12 cellular contexts compared by ENCODE assay signal in the genomic region with DNA sequence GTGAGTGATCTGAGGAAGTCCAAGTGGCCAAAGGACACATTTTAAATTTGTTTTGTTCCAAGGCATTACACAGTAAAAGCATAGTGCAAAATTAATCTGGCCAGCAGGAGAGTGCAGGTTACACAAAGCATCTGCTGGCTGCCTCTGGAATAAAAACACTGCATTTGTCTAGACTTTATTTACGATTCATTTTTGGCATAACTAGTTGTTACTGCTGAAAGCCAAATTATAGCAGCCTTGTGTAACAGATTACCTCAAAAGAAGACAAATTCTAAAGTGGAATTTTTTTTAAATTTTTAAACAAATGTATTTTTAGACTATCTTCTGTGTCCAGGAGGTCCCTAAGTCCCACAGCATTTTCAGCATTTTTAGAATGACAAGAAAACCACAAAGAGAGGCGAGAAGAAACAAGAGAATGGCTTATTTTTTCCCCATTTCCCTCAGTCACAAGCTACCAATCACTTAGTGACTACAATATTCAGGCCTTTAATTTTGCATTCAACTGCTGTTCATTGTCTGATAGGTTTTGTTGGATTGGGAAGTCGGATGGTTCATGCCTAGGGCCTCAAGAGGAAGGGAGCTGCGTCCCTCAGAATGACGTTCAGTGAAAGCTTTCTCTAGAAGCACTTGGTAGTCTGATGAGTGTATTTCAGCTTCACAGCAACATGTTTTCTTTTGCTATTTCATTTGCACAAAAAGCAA. TPM values are rescaled to one million over a fixed set of nuclear protein-coding genes. Genes with fewer than 3 reads are reported as not detected.
DNase-seq lines count a peak whose midpoint lies in the region; ATAC-seq and TF ChIP-seq lines count a peak whose summit lies in the region.
"Had no signal": no experiment of that assay in that cellular context is flagged by ENCODE, and none has a peak within 500 bp of the region (broad histone marks: within the 10 kb centered on the region; RNA-seq: fewer than 3 reads in every experiment).

No MANE protein-coding gene starts in this region.

- no peak overlapping the region for H2BK120ac ChIP-seq in mesendoderm (ENCODE audit: low read depth, low read length)

- POLR2A ChIA-PET in MCF 10A (lab: Yijun Ruan, JAX), result interaction anchor here (2.5 kb wide), 1 partner anchor 302 kb away, joined by 13 read pairs; a partner anchor contains a TSS

- H3K79me1 ChIP-seq in mesendoderm (ENCODE audit: low read length), result no peaks in the 10 kb centered on the region

- no peak overlapping the region for H3K4me3 ChIP-seq in breast epithelium
- no peak overlapping the region for H3K4me3 ChIP-seq in esophagus muscularis mucosa
- H3K4me3 ChIP-seq in mesendoderm (ENCODE audit: low read length), result no peak overlapping the region

- no peak overlapping the region for H4K5ac ChIP-seq in mesendoderm (ENCODE audit: low read length)

- no peaks in the 10 kb centered on the region for H3K4me1 ChIP-seq in breast epithelium
- peaks cover 13 to 53% (median 49%) of the 10 kb centered on the region in 4 donors for H3K4me1 ChIP-seq in esophagus muscularis mucosa
- H3K4me1 ChIP-seq in mesendoderm (ENCODE audit: control insufficient read depth, low read depth, low read length), result no peaks in the 10 kb centered on the region

- no peaks in the 10 kb centered on the region for H3K36me3 Mint-ChIP-seq in MCF 10A (ENCODE audit: insufficient read depth, unreplicated experiment)
- H3K36me3 Mint-ChIP-seq in activated naive CD4-positive, alpha-beta T cell treated with anti-CD3 and anti-CD28 coated beads, Interleukin-2, amount 10 ng/mL, durations not matched to agents 7 days and 5 days, result no peaks in the 10 kb centered on the region

- TF ChIP-seq CTCF in breast epithelium (IDR thresholded peaks at IDR 0.05), result peak in 1 of 3 donors; percentile 6
- no peak for TF ChIP-seq CTCF in MCF 10A (IDR thresholded peaks at IDR 0.05; ENCODE audit: unreplicated experiment)
- peak in 1 of 3 experiments; percentile 47 for TF ChIP-seq CTCF in esophagus muscularis mucosa (IDR thresholded peaks at IDR 0.05)

- H3K27me3 ChIP-seq in breast epithelium, result no peaks in the 10 kb centered on the region
- no peaks in the 10 kb centered on the region for H3K27me3 ChIP-seq in esophagus muscularis mucosa
- no peaks in the 10 kb centered on the region for H3K27me3 ChIP-seq in mesendoderm (ENCODE audit: insufficient read depth, low read length, poor library complexity)

- no peak for TF ChIP-seq EP300 in esophagus muscularis mucosa (IDR thresholded peaks at IDR 0.05)

- TF ChIP-seq POLR2A in breast epithelium (IDR thresholded peaks at IDR 0.05) (no peak), esophagus muscularis mucosa (IDR thresholded peaks at IDR 0.05; ENCODE audit: low read depth) (no peak)

- no peak overlapping the region for H3K4me2 ChIP-seq in mesendoderm (ENCODE audit: low read length)

- 50% methylated on average over 5 of the region's 5 CpGs for WGBS in esophagus muscularis mucosa
- no CpG with 5 or more reads among the region's 5 CpGs for WGBS in mesendoderm (ENCODE audit: extremely low coverage, insufficient coverage, low lambda C conversion rate)

- H3K9ac ChIP-seq in mesendoderm (ENCODE audit: low read length), result no peak overlapping the region

- H3K27ac ChIP-seq in breast epithelium (peak overlapping the region; percentile 54 to 62), esophagus muscularis mucosa (replicated peaks in 1 of 4) (peak overlapping the region; percentile 35 to 67 (median 58)), mesendoderm (ENCODE audit: low read depth, low read length) (no peak overlapping the region)

- H3K4ac ChIP-seq in mesendoderm (ENCODE audit: low read depth, low read length), result no peak overlapping the region

- DNase-seq in breast epithelium (ENCODE audit: low spot score in 2 of 2), result no peak
- DNase-seq in MCF 10A (ENCODE audit: unreplicated experiment), result no peak
- no peak for DNase-seq in esophagus muscularis mucosa (ENCODE audit: extremely low spot score)
- DNase-seq in mesendoderm, result peak; percentile 8
- no peak for DNase-seq in stimulated activated CD4-positive, alpha-beta T cell treated with anti-CD3 and anti-CD28 coated beads, Interleukin-2, amount 100 ng/mL, for 24 hours
- no peak for DNase-seq in OCI-M1 (lab: John Stamatoyannopoulos, UW)
- no peak for DNase-seq in activated naive CD4-positive, alpha-beta T cell treated with anti-CD3 and anti-CD28 coated beads, Interleukin-2, amount 10 ng/mL, durations not matched to agents 7 days and 5 days
- DNase-seq: NCI-H345; stimulated activated CD4-positive, alpha-beta T cell treated with anti-CD3 and anti-CD28 coated beads, Interleukin-15, amount 100 ng/mL, for 24 hours; stimulated activated naive CD8-positive, alpha-beta T cell treated with anti-CD3 and anti-CD28 coated beads, Interleukin-15, amount 100 ng/mL, for 72 hours had no signal

- H3K9me3 Mint-ChIP-seq in MCF 10A (ENCODE audit: unreplicated experiment), result no peaks in the 10 kb centered on the region
- H3K9me3 Mint-ChIP-seq in activated naive CD4-positive, alpha-beta T cell treated with anti-CD3 and anti-CD28 coated beads, Interleukin-2, amount 10 ng/mL, durations not matched to agents 7 days and 5 days, result no peaks in the 10 kb centered on the region
- H3K9me3 Mint-ChIP-seq: stimulated activated naive CD8-positive, alpha-beta T cell treated with anti-CD3 and anti-CD28 coated beads, Interleukin-15, amount 100 ng/mL, for 72 hours had no signal

- H3K4me1 Mint-ChIP-seq in MCF 10A (ENCODE audit: insufficient read depth, unreplicated experiment), result peaks cover 9% of the 10 kb centered on the region
- no peaks in the 10 kb centered on the region for H3K4me1 Mint-ChIP-seq in activated naive CD4-positive, alpha-beta T cell treated with anti-CD3 and anti-CD28 coated beads, Interleukin-2, amount 10 ng/mL, durations not matched to agents 7 days and 5 days
- H3K4me1 Mint-ChIP-seq: stimulated activated naive CD8-positive, alpha-beta T cell treated with anti-CD3 and anti-CD28 coated beads, Interleukin-15, amount 100 ng/mL, for 72 hours had no signal

- H4K8ac ChIP-seq in mesendoderm (ENCODE audit: low read depth, low read length), result no peak overlapping the region

- H3K36me3 ChIP-seq in breast epithelium (no peaks in the 10 kb centered on the region), esophagus muscularis mucosa (no peaks in the 10 kb centered on the region), mesendoderm (ENCODE audit: control insufficient read depth, insufficient read depth, low read length) (no peaks in the 10 kb centered on the region)

- H2BK5ac ChIP-seq in mesendoderm (ENCODE audit: low read length), result no peak overlapping the region

- no TSS peak for BruUV-seq in MCF 10A (replicated peaks; lab: Mats Ljungman, UMichigan)

- no peak for ATAC-seq in GM21576 (IDR thresholded peaks at IDR 0.05; ENCODE audit: unreplicated experiment)
- ATAC-seq: stimulated activated naive CD8-positive, alpha-beta T cell treated with anti-CD3 and anti-CD28 coated beads, Interleukin-15, amount 100 ng/mL, for 72 hours had no signal

- H3K9me3 ChIP-seq in breast epithelium (no peaks in the 10 kb centered on the region), esophagus muscularis mucosa (no peaks in the 10 kb centered on the region)

- H3K18ac ChIP-seq in mesendoderm (ENCODE audit: low read length), result no peak overlapping the region

- H3K79me2 ChIP-seq in mesendoderm (ENCODE audit: control insufficient read depth, insufficient read depth, low read length), result no peaks in the 10 kb centered on the region

- no peak overlapping the region for H3K56ac ChIP-seq in mesendoderm (ENCODE audit: low read length)

- no peak overlapping the region for H3K4me3 Mint-ChIP-seq in MCF 10A (ENCODE audit: unreplicated experiment)
- no peak overlapping the region for H3K4me3 Mint-ChIP-seq in activated naive CD4-positive, alpha-beta T cell treated with anti-CD3 and anti-CD28 coated beads, Interleukin-2, amount 10 ng/mL, durations not matched to agents 7 days and 5 days
- H3K4me3 Mint-ChIP-seq: stimulated activated naive CD8-positive, alpha-beta T cell treated with anti-CD3 and anti-CD28 coated beads, Interleukin-15, amount 100 ng/mL, for 72 hours had no signal

- intact Hi-C loops in breast epithelium (cut with DNase I; ENCODE audit: low total_unique reads) (no loop called here), MCF 10A (cut with micrococcal nuclease) (loop anchor here (5.0 kb wide), 1 partner anchor 271 kb away; no protein-coding TSS in a partner anchor), esophagus muscularis mucosa (cut with DNase I) (no loop called here)

- H2AK5ac ChIP-seq in mesendoderm (ENCODE audit: low read length), result no peak overlapping the region

- H3K27me3 Mint-ChIP-seq in MCF 10A (ENCODE audit: insufficient read depth, unreplicated experiment), result no peaks in the 10 kb centered on the region
- no peaks in the 10 kb centered on the region for H3K27me3 Mint-ChIP-seq in activated naive CD4-positive, alpha-beta T cell treated with anti-CD3 and anti-CD28 coated beads, Interleukin-2, amount 10 ng/mL, durations not matched to agents 7 days and 5 days
- H3K27me3 Mint-ChIP-seq: stimulated activated naive CD8-positive, alpha-beta T cell treated with anti-CD3 and anti-CD28 coated beads, Interleukin-15, amount 100 ng/mL, for 72 hours had no signal

- CTCF ChIA-PET in MCF 10A (lab: Yijun Ruan, JAX), result interaction anchor here (0.5 to 1.6 kb wide), 4 partner anchors 14 to 337 kb away, joined by 3 to 11 read pairs (median 6); no protein-coding TSS in a partner anchor
- CTCF ChIA-PET in activated naive CD4-positive, alpha-beta T cell treated with anti-CD3 and anti-CD28 coated beads, Interleukin-2, amount 10 ng/mL, durations not matched to agents 7 days and 5 days (lab: Charles Lee), result interaction anchor here (0.8 to 1.2 kb wide), 3 partner anchors 13 to 582 kb away, joined by 3 read pairs; no protein-coding TSS in a partner anchor

- H3K27ac Mint-ChIP-seq in MCF 10A (ENCODE audit: low read depth, unreplicated experiment), result no peak overlapping the region
- H3K27ac Mint-ChIP-seq in activated naive CD4-positive, alpha-beta T cell treated with anti-CD3 and anti-CD28 coated beads, Interleukin-2, amount 10 ng/mL, durations not matched to agents 7 days and 5 days, result no peak overlapping the region
- H3K27ac Mint-ChIP-seq: stimulated activated naive CD8-positive, alpha-beta T cell treated with anti-CD3 and anti-CD28 coated beads, Interleukin-15, amount 100 ng/mL, for 72 hours had no signal

- no peak overlapping the region for H2BK15ac ChIP-seq in mesendoderm (replicated peaks; ENCODE audit: low read depth)

- H3K23ac ChIP-seq in mesendoderm (ENCODE audit: low read length), result no peak overlapping the region

RNA-seq across cellular contexts. Expression of a gene that starts 46.0 kb away (rescaled TPM):
- total RNA-seq in breast epithelium, result under 1 TPM in 1 of 3 donors, not detected in 2; 0.32 TPM
- total RNA-seq in MCF 10A (2022), result not detected in 2 replicates
- total RNA-seq in esophagus muscularis mucosa, result 1 to 10 TPM in 1 of 4 donors, under 1 TPM in 3; 0.42 to 1.7 (median 0.55) TPM
- 0.11 TPM for polyA plus RNA-seq in mesendoderm (2013, experiment 1 of 2)
- 0.18 TPM for polyA plus RNA-seq in mesendoderm (2013, experiment 2 of 2)
- total RNA-seq: activated CD8-positive, alpha-beta memory T cell treated with anti-CD3 and anti-CD28 coated beads for 36 hours had no signal
